ENCODE assay signal across 1 cellular context in the genomic region with DNA sequence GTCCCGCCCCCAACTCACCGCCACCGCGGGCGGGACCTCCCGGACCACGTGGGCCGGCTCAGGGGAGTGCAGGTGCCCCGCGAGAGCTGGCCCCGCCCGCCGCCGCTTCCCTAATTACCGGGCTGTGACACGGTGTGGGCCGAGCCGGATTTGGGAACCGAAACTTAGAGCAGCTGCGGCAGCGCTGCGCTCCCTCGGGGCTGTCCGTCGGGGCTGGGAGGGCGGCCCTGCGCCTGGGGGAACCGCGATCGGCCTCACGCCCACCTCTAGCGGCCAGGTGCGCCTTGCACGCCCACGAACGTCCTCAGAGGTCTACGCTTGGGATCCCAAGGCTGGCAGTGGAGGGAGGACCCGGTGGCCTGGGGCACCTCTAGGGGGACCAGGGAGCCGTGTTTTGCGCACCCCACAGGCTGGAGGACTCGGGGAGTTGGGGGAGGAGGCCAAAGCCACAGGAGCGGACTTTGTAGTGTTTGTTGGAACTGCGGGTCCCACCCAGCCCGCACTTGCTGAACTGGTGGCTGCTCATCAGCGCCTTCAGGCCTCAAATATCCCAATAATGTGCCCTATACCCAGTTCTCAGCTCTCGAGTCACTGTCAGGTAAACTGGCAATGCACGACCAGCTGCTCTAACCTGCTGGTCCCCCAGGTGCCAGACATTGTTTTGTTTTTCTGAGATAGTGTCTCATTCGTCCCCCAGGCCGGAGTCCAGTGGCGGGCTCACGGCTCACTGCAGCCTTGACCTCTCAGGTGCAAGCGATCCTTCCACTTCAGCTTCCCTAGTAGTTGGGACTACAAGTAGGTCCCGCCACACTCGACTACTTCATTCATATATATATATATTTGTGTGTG.
TF ChIP-seq lines count a peak whose summit lies in the region.

No MANE protein-coding gene starts in this region.

TF ChIP-seq in HepG2, 621 proteins besides CTCF, POLR2A, EP300 and RAD21 (continued from another document):
- TF ChIP-seq, protein P1, sequence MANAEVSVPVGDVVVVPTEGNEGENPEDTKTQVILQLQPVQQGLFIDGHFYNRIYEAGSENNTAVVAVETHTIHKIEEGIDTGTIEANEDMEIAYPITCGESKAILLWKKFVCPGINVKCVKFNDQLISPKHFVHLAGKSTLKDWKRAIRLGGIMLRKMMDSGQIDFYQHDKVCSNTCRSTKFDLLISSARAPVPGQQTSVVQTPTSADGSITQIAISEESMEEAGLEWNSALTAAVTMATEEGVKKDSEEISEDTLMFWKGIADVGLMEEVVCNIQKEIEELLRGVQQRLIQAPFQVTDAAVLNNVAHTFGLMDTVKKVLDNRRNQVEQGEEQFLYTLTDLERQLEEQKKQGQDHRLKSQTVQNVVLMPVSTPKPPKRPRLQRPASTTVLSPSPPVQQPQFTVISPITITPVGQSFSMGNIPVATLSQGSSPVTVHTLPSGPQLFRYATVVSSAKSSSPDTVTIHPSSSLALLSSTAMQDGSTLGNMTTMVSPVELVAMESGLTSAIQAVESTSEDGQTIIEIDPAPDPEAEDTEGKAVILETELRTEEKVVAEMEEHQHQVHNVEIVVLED (CRISPR knock-in tag; IDR thresholded peaks at IDR 0.05; ENCODE audit: borderline replicate concordance) = peak; percentile 66
- TF ChIP-seq, protein P2, sequence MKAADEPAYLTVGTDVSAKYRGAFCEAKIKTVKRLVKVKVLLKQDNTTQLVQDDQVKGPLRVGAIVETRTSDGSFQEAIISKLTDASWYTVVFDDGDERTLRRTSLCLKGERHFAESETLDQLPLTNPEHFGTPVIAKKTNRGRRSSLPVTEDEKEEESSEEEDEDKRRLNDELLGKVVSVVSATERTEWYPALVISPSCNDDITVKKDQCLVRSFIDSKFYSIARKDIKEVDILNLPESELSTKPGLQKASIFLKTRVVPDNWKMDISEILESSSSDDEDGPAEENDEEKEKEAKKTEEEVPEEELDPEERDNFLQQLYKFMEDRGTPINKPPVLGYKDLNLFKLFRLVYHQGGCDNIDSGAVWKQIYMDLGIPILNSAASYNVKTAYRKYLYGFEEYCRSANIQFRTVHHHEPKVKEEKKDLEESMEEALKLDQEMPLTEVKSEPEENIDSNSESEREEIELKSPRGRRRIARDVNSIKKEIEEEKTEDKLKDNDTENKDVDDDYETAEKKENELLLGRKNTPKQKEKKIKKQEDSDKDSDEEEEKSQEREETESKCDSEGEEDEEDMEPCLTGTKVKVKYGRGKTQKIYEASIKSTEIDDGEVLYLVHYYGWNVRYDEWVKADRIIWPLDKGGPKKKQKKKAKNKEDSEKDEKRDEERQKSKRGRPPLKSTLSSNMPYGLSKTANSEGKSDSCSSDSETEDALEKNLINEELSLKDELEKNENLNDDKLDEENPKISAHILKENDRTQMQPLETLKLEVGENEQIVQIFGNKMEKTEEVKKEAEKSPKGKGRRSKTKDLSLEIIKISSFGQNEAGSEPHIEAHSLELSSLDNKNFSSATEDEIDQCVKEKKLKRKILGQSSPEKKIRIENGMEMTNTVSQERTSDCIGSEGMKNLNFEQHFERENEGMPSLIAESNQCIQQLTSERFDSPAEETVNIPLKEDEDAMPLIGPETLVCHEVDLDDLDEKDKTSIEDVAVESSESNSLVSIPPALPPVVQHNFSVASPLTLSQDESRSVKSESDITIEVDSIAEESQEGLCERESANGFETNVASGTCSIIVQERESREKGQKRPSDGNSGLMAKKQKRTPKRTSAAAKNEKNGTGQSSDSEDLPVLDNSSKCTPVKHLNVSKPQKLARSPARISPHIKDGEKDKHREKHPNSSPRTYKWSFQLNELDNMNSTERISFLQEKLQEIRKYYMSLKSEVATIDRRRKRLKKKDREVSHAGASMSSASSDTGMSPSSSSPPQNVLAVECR (CRISPR knock-in tag; IDR thresholded peaks at IDR 0.05; ENCODE audit: borderline replicate concordance) = peak; percentile 91
- TF ChIP-seq, protein P3, sequence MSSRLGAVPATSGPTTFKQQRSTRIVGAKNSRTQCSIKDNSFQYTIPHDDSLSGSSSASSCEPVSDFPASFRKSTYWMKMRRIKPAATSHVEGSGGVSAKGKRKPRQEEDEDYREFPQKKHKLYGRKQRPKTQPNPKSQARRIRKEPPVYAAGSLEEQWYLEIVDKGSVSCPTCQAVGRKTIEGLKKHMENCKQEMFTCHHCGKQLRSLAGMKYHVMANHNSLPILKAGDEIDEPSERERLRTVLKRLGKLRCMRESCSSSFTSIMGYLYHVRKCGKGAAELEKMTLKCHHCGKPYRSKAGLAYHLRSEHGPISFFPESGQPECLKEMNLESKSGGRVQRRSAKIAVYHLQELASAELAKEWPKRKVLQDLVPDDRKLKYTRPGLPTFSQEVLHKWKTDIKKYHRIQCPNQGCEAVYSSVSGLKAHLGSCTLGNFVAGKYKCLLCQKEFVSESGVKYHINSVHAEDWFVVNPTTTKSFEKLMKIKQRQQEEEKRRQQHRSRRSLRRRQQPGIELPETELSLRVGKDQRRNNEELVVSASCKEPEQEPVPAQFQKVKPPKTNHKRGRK (CRISPR knock-in tag; IDR thresholded peaks at IDR 0.05) = no peak
- TF ChIP-seq, protein P4, sequence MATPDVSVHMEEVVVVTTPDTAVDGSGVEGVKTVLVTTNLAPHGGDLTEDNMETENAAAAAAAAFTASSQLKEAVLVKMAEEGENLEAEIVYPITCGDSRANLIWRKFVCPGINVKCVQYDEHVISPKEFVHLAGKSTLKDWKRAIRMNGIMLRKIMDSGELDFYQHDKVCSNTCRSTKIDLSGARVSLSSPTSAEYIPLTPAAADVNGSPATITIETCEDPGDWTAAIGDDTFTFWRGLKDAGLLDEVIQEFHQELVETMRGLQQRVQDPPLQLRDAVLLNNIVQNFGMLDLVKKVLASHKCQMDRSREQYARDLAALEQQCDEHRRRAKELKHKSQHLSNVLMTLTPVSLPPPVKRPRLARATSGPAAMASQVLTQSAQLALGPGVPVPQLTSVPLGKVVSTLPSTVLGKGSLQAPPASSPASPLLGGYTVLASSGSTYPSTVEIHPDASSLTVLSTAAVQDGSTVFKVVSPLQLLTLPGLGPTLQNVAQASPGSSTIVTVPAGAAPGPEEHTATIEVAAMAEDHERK (CRISPR knock-in tag; IDR thresholded peaks at IDR 0.05; ENCODE audit: low read depth) = no peak
- peak; percentile 52; the same call in 1 of the 2 replicates for TF ChIP-seq ZNF768 (CRISPR knock-in tag; IDR thresholded peaks at IDR 0.05)
- TF ChIP-seq FOXM1 (CRISPR knock-in tag; IDR thresholded peaks at IDR 0.05) = no peak
- TF ChIP-seq ZNF274 (CRISPR knock-in tag; IDR thresholded peaks at IDR 0.05) = peak; percentile 93
- TF ChIP-seq TEAD3 (CRISPR knock-in tag; optimal IDR thresholded peaks at IDR 0.05; ENCODE audit: borderline replicate concordance) = peak; percentile 61
- TF ChIP-seq KAT7 (CRISPR knock-in tag; IDR thresholded peaks at IDR 0.05; ENCODE audit: borderline replicate concordance) = no peak
- TF ChIP-seq, protein P5, sequence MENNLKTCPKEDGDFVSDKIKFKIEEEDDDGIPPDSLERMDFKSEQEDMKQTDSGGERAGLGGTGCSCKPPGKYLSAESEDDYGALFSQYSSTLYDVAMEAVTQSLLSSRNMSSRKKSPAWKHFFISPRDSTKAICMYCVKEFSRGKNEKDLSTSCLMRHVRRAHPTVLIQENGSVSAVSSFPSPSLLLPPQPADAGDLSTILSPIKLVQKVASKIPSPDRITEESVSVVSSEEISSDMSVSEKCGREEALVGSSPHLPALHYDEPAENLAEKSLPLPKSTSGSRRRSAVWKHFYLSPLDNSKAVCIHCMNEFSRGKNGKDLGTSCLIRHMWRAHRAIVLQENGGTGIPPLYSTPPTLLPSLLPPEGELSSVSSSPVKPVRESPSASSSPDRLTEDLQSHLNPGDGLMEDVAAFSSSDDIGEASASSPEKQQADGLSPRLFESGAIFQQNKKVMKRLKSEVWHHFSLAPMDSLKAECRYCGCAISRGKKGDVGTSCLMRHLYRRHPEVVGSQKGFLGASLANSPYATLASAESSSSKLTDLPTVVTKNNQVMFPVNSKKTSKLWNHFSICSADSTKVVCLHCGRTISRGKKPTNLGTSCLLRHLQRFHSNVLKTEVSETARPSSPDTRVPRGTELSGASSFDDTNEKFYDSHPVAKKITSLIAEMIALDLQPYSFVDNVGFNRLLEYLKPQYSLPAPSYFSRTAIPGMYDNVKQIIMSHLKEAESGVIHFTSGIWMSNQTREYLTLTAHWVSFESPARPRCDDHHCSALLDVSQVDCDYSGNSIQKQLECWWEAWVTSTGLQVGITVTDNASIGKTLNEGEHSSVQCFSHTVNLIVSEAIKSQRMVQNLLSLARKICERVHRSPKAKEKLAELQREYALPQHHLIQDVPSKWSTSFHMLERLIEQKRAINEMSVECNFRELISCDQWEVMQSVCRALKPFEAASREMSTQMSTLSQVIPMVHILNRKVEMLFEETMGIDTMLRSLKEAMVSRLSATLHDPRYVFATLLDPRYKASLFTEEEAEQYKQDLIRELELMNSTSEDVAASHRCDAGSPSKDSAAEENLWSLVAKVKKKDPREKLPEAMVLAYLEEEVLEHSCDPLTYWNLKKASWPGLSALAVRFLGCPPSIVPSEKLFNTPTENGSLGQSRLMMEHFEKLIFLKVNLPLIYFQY (CRISPR knock-in tag; IDR thresholded peaks at IDR 0.05; ENCODE audit: borderline replicate concordance) = peak; percentile 68; the same call in 1 of the 2 replicates
- TF ChIP-seq HDAC2 (CRISPR knock-in tag; IDR thresholded peaks at IDR 0.05) = peak; percentile 53; the same call in 1 of the 2 replicates
- TF ChIP-seq ZNF136 (CRISPR knock-in tag; IDR thresholded peaks at IDR 0.05; ENCODE audit: low read depth) = no peak
- TF ChIP-seq, protein P6, sequence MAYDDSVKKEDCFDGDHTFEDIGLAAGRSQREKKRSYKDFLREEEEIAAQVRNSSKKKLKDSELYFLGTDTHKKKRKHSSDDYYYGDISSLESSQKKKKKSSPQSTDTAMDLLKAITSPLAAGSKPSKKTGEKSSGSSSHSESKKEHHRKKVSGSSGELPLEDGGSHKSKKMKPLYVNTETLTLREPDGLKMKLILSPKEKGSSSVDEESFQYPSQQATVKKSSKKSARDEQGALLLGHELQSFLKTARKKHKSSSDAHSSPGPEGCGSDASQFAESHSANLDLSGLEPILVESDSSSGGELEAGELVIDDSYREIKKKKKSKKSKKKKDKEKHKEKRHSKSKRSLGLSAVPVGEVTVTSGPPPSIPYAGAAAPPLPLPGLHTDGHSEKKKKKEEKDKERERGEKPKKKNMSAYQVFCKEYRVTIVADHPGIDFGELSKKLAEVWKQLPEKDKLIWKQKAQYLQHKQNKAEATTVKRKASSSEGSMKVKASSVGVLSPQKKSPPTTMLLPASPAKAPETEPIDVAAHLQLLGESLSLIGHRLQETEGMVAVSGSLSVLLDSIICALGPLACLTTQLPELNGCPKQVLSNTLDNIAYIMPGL (CRISPR knock-in tag; IDR thresholded peaks at IDR 0.05; ENCODE audit: borderline replicate concordance in 1 of 2, low read depth in 1 of 2) = peak; percentile 80 to 85
- TF ChIP-seq, protein P7, sequence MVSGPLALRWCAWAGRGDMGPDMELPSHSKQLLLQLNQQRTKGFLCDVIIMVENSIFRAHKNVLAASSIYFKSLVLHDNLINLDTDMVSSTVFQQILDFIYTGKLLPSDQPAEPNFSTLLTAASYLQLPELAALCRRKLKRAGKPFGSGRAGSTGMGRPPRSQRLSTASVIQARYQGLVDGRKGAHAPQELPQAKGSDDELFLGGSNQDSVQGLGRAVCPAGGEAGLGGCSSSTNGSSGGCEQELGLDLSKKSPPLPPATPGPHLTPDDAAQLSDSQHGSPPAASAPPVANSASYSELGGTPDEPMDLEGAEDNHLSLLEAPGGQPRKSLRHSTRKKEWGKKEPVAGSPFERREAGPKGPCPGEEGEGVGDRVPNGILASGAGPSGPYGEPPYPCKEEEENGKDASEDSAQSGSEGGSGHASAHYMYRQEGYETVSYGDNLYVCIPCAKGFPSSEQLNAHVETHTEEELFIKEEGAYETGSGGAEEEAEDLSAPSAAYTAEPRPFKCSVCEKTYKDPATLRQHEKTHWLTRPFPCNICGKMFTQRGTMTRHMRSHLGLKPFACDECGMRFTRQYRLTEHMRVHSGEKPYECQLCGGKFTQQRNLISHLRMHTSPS (CRISPR knock-in tag; IDR thresholded peaks at IDR 0.05; ENCODE audit: low read depth) = peak; percentile 57; the same call in 1 of the 2 replicates
- peak; percentile 49 for TF ChIP-seq U2AF1 (optimal IDR thresholded peaks at IDR 0.05; ENCODE audit: low read depth, low read length)
- no peak for TF ChIP-seq ZSCAN29 (CRISPR knock-in tag; conservative IDR thresholded peaks at IDR 0.05)
